Comparison of ENCODE assay signal across 9 cellular contexts in genomic region chr3:88151358-88151757, GRCh38. TPM values are rescaled to one million over a fixed set of nuclear protein-coding genes. Genes with fewer than 3 reads are reported as not detected.
DNase-seq lines count a peak whose midpoint lies in the region; ATAC-seq and TF ChIP-seq lines count a peak whose summit lies in the region.
"Had no signal": no experiment of that assay in that cellular context is flagged by ENCODE, and none has a peak within 500 bp of the region (broad histone marks: within the 10 kb centered on the region; RNA-seq: fewer than 3 reads in every experiment).

No MANE protein-coding gene starts in this region.

- no peak for TF ChIP-seq CTCF in cardiac muscle cell (IDR thresholded peaks at IDR 0.05; ENCODE audit: low read depth, low read length)
- no peak for TF ChIP-seq CTCF in transverse colon (IDR thresholded peaks at IDR 0.05)

- whole genome bisulfite sequencing in transverse colon (ENCODE audit: low coverage in 1 of 2), 2 donors = 17 to 31% methylated on average over 4 of the region's 4 CpGs

- H3K27me3 ChIP-seq in cardiac muscle cell (no peaks in the 10 kb centered on the region), transverse colon (no peaks in the 10 kb centered on the region)

- peaks cover 7% of the 10 kb centered on the region for H3K4me1 ChIP-seq in cardiac muscle cell (ENCODE audit: low read depth)
- peaks cover 5 to 39% (median 22%) of the 10 kb centered on the region in 4 donors for H3K4me1 ChIP-seq in transverse colon

- peak overlapping the region; percentile 55 for H3K4me3 ChIP-seq in cardiac muscle cell
- peak overlapping the region; percentile 94; the same call in 1 of the 2 replicates for H3K4me3 ChIP-seq in iPS-18c (ENCODE audit: insufficient read depth, low read depth, low read length)
- peak overlapping the region in 3 of 4 donors; percentile 74 to 80 (median 76) for H3K4me3 ChIP-seq in transverse colon

- H3K27ac ChIP-seq in cardiac muscle cell = no peak overlapping the region
- H3K27ac ChIP-seq in transverse colon = peak overlapping the region in 2 of 4 donors; percentile 91 to 95

- H3K9me3 ChIP-seq in cardiac muscle cell (ENCODE audit: low read depth) (no peaks in the 10 kb centered on the region), iPS-18c (ENCODE audit: control insufficient read depth, insufficient read depth, low read length) (no peaks in the 10 kb centered on the region), transverse colon (no peaks in the 10 kb centered on the region)

- H3K36me3 ChIP-seq in cardiac muscle cell (peaks cover 20% of the 10 kb centered on the region), transverse colon (peaks cover 0 to 29% (median 14%) of the 10 kb centered on the region in 4 donors)

- ATAC-seq in activated T-cell treated with anti-CD3 and anti-CD28 coated beads, Interleukin-2, amount 50 U/mL, for 72 hours (replicated peaks in 1 of 2) = peak in 1 of 2 donors; percentile 17
- ATAC-seq in HG02588 (IDR thresholded peaks at IDR 0.05; ENCODE audit: unreplicated experiment) = no peak

- H3K4me1 Mint-ChIP-seq in activated T-cell treated with anti-CD3 and anti-CD28 coated beads, Interleukin-2, amount 50 U/mL, for 72 hours (ENCODE audit: low read depth) = peaks cover 46% of the 10 kb centered on the region

- H3K9me3 Mint-ChIP-seq in activated T-cell treated with anti-CD3 and anti-CD28 coated beads, Interleukin-2, amount 50 U/mL, for 72 hours = no peaks in the 10 kb centered on the region

- H3K4me3 Mint-ChIP-seq in activated T-cell treated with anti-CD3 and anti-CD28 coated beads, Interleukin-2, amount 50 U/mL, for 72 hours = peak overlapping the region; percentile 95 to 96

- DNase-seq in cardiac muscle cell (ENCODE audit: low read depth in 1 of 2, low spot score in 1 of 2) (no peak), cardiac septum (ENCODE audit: low spot score) (no peak), transverse colon (no peak), NCI-H2227 treated with DMSO at 0.1 percent for 48 hours (lab: John Stamatoyannopoulos, UW) (no peak), dedifferentiated amniotic fluid mesenchymal stem cell (ENCODE audit: extremely low spot score) (no peak)
- peak in 1 of 2 donors; percentile 9 for DNase-seq in activated T-cell treated with anti-CD3 and anti-CD28 coated beads, Interleukin-2, amount 50 U/mL, for 72 hours
- DNase-seq: head of caudate nucleus had no signal

- peaks cover 5% of the 10 kb centered on the region for H3K27me3 Mint-ChIP-seq in activated T-cell treated with anti-CD3 and anti-CD28 coated beads, Interleukin-2, amount 50 U/mL, for 72 hours (ENCODE audit: low read depth)

- in situ Hi-C loops in transverse colon (cut with MboI; ENCODE audit: low pct_ligation_motif_present in 1 of 4, low pct_unique_long_range_greater_than_20kb in 1 of 4, low sequenced_read_pairs in 3 of 4) = no loop called here

- H3K36me3 Mint-ChIP-seq in activated T-cell treated with anti-CD3 and anti-CD28 coated beads, Interleukin-2, amount 50 U/mL, for 72 hours (ENCODE audit: insufficient read depth in 2 of 2) = peaks cover 4 to 16% of the 10 kb centered on the region in 2 donors

- TF ChIP-seq EP300 in transverse colon (IDR thresholded peaks at IDR 0.05; ENCODE audit: low read depth) = no peak

- intact Hi-C loops in cardiac septum (cut with DNase I) (no loop called here), transverse colon (cut with DNase I; ENCODE audit: low total_unique reads) (no loop called here)

- TF ChIP-seq POLR2A in transverse colon (IDR thresholded peaks at IDR 0.05) = no peak

- peak overlapping the region; percentile 86 for H3K27ac Mint-ChIP-seq in activated T-cell treated with anti-CD3 and anti-CD28 coated beads, Interleukin-2, amount 50 U/mL, for 72 hours

RNA-seq across cellular contexts. Expression of gene C3orf38, which starts 1.6 kb away (rescaled TPM):
- total RNA-seq in cardiac muscle cell (20.3 and 20.5 TPM in 2 replicates), cardiac septum (15.6 TPM), transverse colon (10 to 100 TPM; 11.9 to 24.1 (median 18.3) TPM)
- polyA plus RNA-seq in cardiac muscle cell = 22.3 and 26.6 TPM in 2 replicates
- 10 to 100 TPM; 37.3 to 41.7 TPM for total RNA-seq in activated T-cell treated with anti-CD3 and anti-CD28 coated beads, Interleukin-2, amount 50 U/mL, for 72 hours
